Comparison of ENCODE assay signal across 27 cellular contexts in genomic region chr12:46360370-46360769, GRCh38. TPM values are rescaled to one million over a fixed set of nuclear protein-coding genes. Genes with fewer than 3 reads are reported as not detected.
A peak's percentile ranks its signal among the peaks of the same experiment; 100 is the strongest.
DNase-seq lines count a peak whose midpoint lies in the region; ATAC-seq, FAIRE-seq and TF ChIP-seq lines count a peak whose summit lies in the region.
"Had no signal": no experiment of that assay in that cellular context is flagged by ENCODE, and none has a peak within 500 bp of the region (broad histone marks: within the 10 kb centered on the region; RNA-seq: fewer than 3 reads in every experiment).

No MANE protein-coding gene starts in this region.

- H3K4me2 ChIP-seq in KMS-11 (peak overlapping the region; percentile 29; the same call in 1 of the 2 replicates), K562 (ENCODE audit: insufficient read depth, low read length) (no peak overlapping the region)

- no peak for TF ChIP-seq EP300 in K562 (IDR thresholded peaks at IDR 0.05; ENCODE audit: low read length)

- TF ChIP-seq CTCF in KMS-11 (conservative IDR thresholded peaks at IDR 0.05; ENCODE audit: low read depth, low read length) (no peak), K562 (IDR thresholded peaks at IDR 0.05 in 2 of 3, conservative IDR thresholded peaks at IDR 0.05 in 1 of 3; ENCODE audit: insufficient read depth in 2 of 3, low read depth in 1 of 3, low read length in 3 of 3) (no peak), osteocyte (IDR thresholded peaks at IDR 0.05) (no peak)

- peak overlapping the region; percentile 79 for H3K27ac Mint-ChIP-seq in activated T-cell treated with anti-CD3 and anti-CD28 coated beads, Interleukin-2, amount 50 U/mL, for 24 hours
- H3K27ac Mint-ChIP-seq in osteocyte (ENCODE audit: unreplicated experiment), result peak overlapping the region; percentile 38
- H3K27ac Mint-ChIP-seq: activated CD4-positive, alpha-beta memory T cell treated with anti-CD3 and anti-CD28 coated beads, Interleukin-2, amount 10 ng/mL, durations not matched to agents 7 days and 5 days; stimulated activated effector memory CD8-positive, alpha-beta T cell treated with anti-CD3 and anti-CD28 coated beads, Interleukin-12 subunit alpha, Interleukin-12 subunit beta, amount 100 ng/mL, for 72 hours had no signal

- H2AFZ ChIP-seq in KMS-11 (ENCODE audit: low read depth) (no peak overlapping the region), K562 (ENCODE audit: low read depth, low read length) (no peak overlapping the region)

- H3K27ac ChIP-seq in KMS-11 (no peak overlapping the region), K562 (ENCODE audit: extremely low read depth, low read depth, low read length) (no peak overlapping the region)
- H3K27ac ChIP-seq: BLaER1 treated with 17β-estradiol and CSF1 and Interleukin-3, amounts not matched to agents 10 nM and 100 nM; heart right ventricle; HL-60 had no signal

- no peak for TF ChIP-seq POLR2A in K562 (conservative IDR thresholded peaks at IDR 0.05)

- H3K4me1 Mint-ChIP-seq in activated T-cell treated with anti-CD3 and anti-CD28 coated beads, Interleukin-2, amount 50 U/mL, for 24 hours (ENCODE audit: low read depth), result peaks cover 51% of the 10 kb centered on the region
- H3K4me1 Mint-ChIP-seq in osteocyte (ENCODE audit: unreplicated experiment), result peaks cover 48% of the 10 kb centered on the region

- ATAC-seq in K562 (no peak), HG02588 (IDR thresholded peaks at IDR 0.05; ENCODE audit: unreplicated experiment) (no peak)
- ATAC-seq: heart right ventricle, PC-3 had no signal

- H3K36me3 Mint-ChIP-seq in activated T-cell treated with anti-CD3 and anti-CD28 coated beads, Interleukin-2, amount 50 U/mL, for 24 hours (ENCODE audit: low read depth), result peaks cover 72% of the 10 kb centered on the region
- peaks cover 62% of the 10 kb centered on the region for H3K36me3 Mint-ChIP-seq in osteocyte (ENCODE audit: unreplicated experiment)

- peaks cover 8% of the 10 kb centered on the region; the same call in 1 of the 2 replicates for H4K20me1 ChIP-seq in KMS-11 (ENCODE audit: insufficient read depth)
- peaks cover 13% of the 10 kb centered on the region; the same call in 1 of the 2 replicates for H4K20me1 ChIP-seq in K562 (replicated peaks; ENCODE audit: control insufficient read depth, insufficient read depth, low read length)

- WGBS in K562 (ENCODE audit: insufficient coverage, low coverage, missing lambda C conversion rate), result 82% methylated on average over 1 of the region's 1 CpG

- CTCF ChIA-PET in K562 (lab: Yijun Ruan, JAX; ENCODE audit: low intra/inter-chr PET ratio), result no interaction called here

- H3K36me3 ChIP-seq in KMS-11 (ENCODE audit: insufficient read depth), result peaks cover 42% of the 10 kb centered on the region; the same call in 1 of the 2 replicates
- H3K36me3 ChIP-seq in K562 (ENCODE audit: control insufficient read depth, insufficient read depth, low read length), result peaks cover 68% of the 10 kb centered on the region

- H3K27me3 Mint-ChIP-seq in activated T-cell treated with anti-CD3 and anti-CD28 coated beads, Interleukin-2, amount 50 U/mL, for 24 hours, result no peaks in the 10 kb centered on the region
- no peaks in the 10 kb centered on the region for H3K27me3 Mint-ChIP-seq in osteocyte (ENCODE audit: unreplicated experiment)
- H3K27me3 Mint-ChIP-seq: activated CD4-positive, alpha-beta memory T cell treated with anti-CD3 and anti-CD28 coated beads, Interleukin-2, amount 10 ng/mL, durations not matched to agents 7 days and 5 days had no signal

- POLR2A ChIA-PET in K562 (lab: Yijun Ruan, JAX), result interaction anchor here (5.6 kb wide), 1 partner anchor 8 kb away, joined by 90 read pairs; no protein-coding TSS in a partner anchor

- no TSS peak for BruUV-seq in K562 (replicated peaks; lab: Mats Ljungman, UMichigan)

- no peak overlapping the region for H3K4me3 ChIP-seq in KMS-11 (IDR thresholded peaks at IDR 0.05; ENCODE audit: insufficient read depth, low read depth, low read length)
- H3K4me3 ChIP-seq in K562, result no peak overlapping the region
- H3K4me3 ChIP-seq: BLaER1 treated with 17β-estradiol and CSF1 and Interleukin-3, amounts not matched to agents 10 nM and 100 nM; HAP-1; heart right ventricle; spleen had no signal

- no peaks in the 10 kb centered on the region for H3K9me3 ChIP-seq in K562 (replicated peaks; ENCODE audit: control insufficient read depth, insufficient read depth, low read depth, low read length)
- H3K9me3 ChIP-seq: BLaER1 treated with 17β-estradiol and CSF1 and Interleukin-3, amounts not matched to agents 10 nM and 100 nM; HAP-1; heart right ventricle; spleen had no signal

- H3K9me3 Mint-ChIP-seq in activated T-cell treated with anti-CD3 and anti-CD28 coated beads, Interleukin-2, amount 50 U/mL, for 24 hours, result no peaks in the 10 kb centered on the region
- no peaks in the 10 kb centered on the region for H3K9me3 Mint-ChIP-seq in osteocyte (ENCODE audit: unreplicated experiment)
- H3K9me3 Mint-ChIP-seq: activated CD4-positive, alpha-beta memory T cell treated with anti-CD3 and anti-CD28 coated beads, Interleukin-2, amount 10 ng/mL, durations not matched to agents 7 days and 5 days; stimulated activated effector memory CD8-positive, alpha-beta T cell treated with anti-CD3 and anti-CD28 coated beads, Interleukin-12 subunit alpha, Interleukin-12 subunit beta, amount 100 ng/mL, for 72 hours had no signal

- H3K9me1 ChIP-seq in K562 (ENCODE audit: control insufficient read depth, insufficient read depth, low read length), result no peaks in the 10 kb centered on the region

- peaks cover 6% of the 10 kb centered on the region; the same call in 1 of the 2 replicates for H3K79me2 ChIP-seq in KMS-11 (ENCODE audit: insufficient read depth, low read depth)
- no peaks in the 10 kb centered on the region; the same call in 2 of the 3 replicates for H3K79me2 ChIP-seq in K562 (ENCODE audit: control insufficient read depth, insufficient read depth, low read length)

- in situ Hi-C loops in K562 (cut with MboI), result no loop called here

- intact Hi-C loops in K562 (cut with micrococcal nuclease), result no loop called here

- DNase-seq in activated T-cell treated with anti-CD3 and anti-CD28 coated beads, Interleukin-2, amount 50 U/mL, for 24 hours, result no peak
- DNase-seq in activated T-cell treated with anti-CD3 and anti-CD28 coated beads, Interleukin-2, amount 50 U/mL, for 1 hour, result no peak
- DNase-seq in K562 (ENCODE audit: extremely low read depth in 1 of 4, low spot score in 3 of 4), result no peak
- no peak for DNase-seq in osteocyte (ENCODE audit: extremely low spot score, unreplicated experiment)
- no peak for DNase-seq in NOMO-1 treated with dmso at 0.1 percent for 144 hours (lab: John Stamatoyannopoulos, UW; ENCODE audit: unreplicated experiment)
- no peak for DNase-seq in ureter (ENCODE audit: low spot score)
- DNase-seq: activated CD4-positive, alpha-beta memory T cell treated with anti-CD3 and anti-CD28 coated beads, Interleukin-2, amount 10 ng/mL, durations not matched to agents 7 days and 5 days; activated T-cell treated with anti-CD3 and anti-CD28 coated beads, Interleukin-2, amount 50 U/mL, for 48 hours; Calu3; cerebellar nuclear complex; EL; heart right ventricle; mammary epithelial cell; NCI-H1105; NCI-H2081; PC-3; retina; SIG-M5; spleen; stimulated activated CD4-positive, alpha-beta T cell treated with anti-CD3 and anti-CD28 coated beads, Interleukin-2, amount 100 ng/mL, for 48 hours had no signal

- H3K4me3 Mint-ChIP-seq in activated T-cell treated with anti-CD3 and anti-CD28 coated beads, Interleukin-2, amount 50 U/mL, for 24 hours, result no peak overlapping the region
- H3K4me3 Mint-ChIP-seq in osteocyte (ENCODE audit: unreplicated experiment), result no peak overlapping the region
- H3K4me3 Mint-ChIP-seq: activated CD4-positive, alpha-beta memory T cell treated with anti-CD3 and anti-CD28 coated beads, Interleukin-2, amount 10 ng/mL, durations not matched to agents 7 days and 5 days; stimulated activated effector memory CD8-positive, alpha-beta T cell treated with anti-CD3 and anti-CD28 coated beads, Interleukin-12 subunit alpha, Interleukin-12 subunit beta, amount 100 ng/mL, for 72 hours had no signal

- peaks cover 74% of the 10 kb centered on the region for H3K4me1 ChIP-seq in KMS-11 (ENCODE audit: low read depth, poor library complexity, severe bottlenecking)
- H3K4me1 ChIP-seq in K562 (replicated peaks in 1 of 2; ENCODE audit: control insufficient read depth in 2 of 2, insufficient read depth in 2 of 2, low read length in 2 of 2), result peaks cover 0 to under 1% of the 10 kb centered on the region in 2 experiments; a peak in 1 of 5 replicates
- H3K4me1 ChIP-seq: HAP-1 had no signal

- H3K27me3 ChIP-seq in KMS-11 (ENCODE audit: insufficient read depth, low read depth), result 0 out of 2 replicates have a peak, but pooled peaks cover 3% of the 10 kb centered on the region
- H3K27me3 ChIP-seq in K562 (ENCODE audit: control insufficient read depth in 2 of 2, insufficient read depth in 2 of 2, low read length in 2 of 2), result no peaks in the 10 kb centered on the region
- H3K27me3 ChIP-seq: BLaER1 treated with 17β-estradiol and CSF1 and Interleukin-3, amounts not matched to agents 10 nM and 100 nM; heart right ventricle; spleen had no signal

- TF ChIP-seq RAD21 in K562 (CRISPR knock-in tag; conservative IDR thresholded peaks at IDR 0.05 in 1 of 2, IDR thresholded peaks at IDR 0.05 in 1 of 2), result no peak

- no peak overlapping the region for H3K9ac ChIP-seq in KMS-11
- no peak overlapping the region for H3K9ac ChIP-seq in K562 (ENCODE audit: insufficient read depth in 1 of 2, low read depth in 2 of 2, low read length in 2 of 2)
- H3K9ac ChIP-seq: BLaER1 treated with 17β-estradiol and CSF1 and Interleukin-3, amounts not matched to agents 10 nM and 100 nM had no signal

- FAIRE-seq in K562 (lab: Jason Lieb, UNC), result no peak
- FAIRE-seq: urothelium cell line had no signal

TF ChIP-seq in K562, 482 proteins besides CTCF, POLR2A, EP300 and RAD21 (continues in another document):
- TF ChIP-seq ZNF75A (CRISPR knock-in tag; IDR thresholded peaks at IDR 0.05), result no peak

RNA-seq across cellular contexts. Expression of gene SLC38A2, which starts 12.2 kb away (rescaled TPM):
- 290 and 561 TPM in 2 replicates for total RNA-seq in K562 (2011; cell fraction: chromatin; rRNA removed; ENCODE audit: low replicate concordance)
- 141 TPM in 2 replicates for total RNA-seq in K562 (2011; cell fraction: nucleolus; rRNA removed)
- total RNA-seq in K562 (2011; cell fraction: nucleoplasm; rRNA removed), result 257 and 355 TPM in 2 replicates
- total RNA-seq in K562 (2014; rRNA removed) (176 and 194 TPM in 2 replicates), K562 (2014; rRNA removed; fragmentation: Illumina TruSeq; extraction: Trizol) (227 and 308 TPM in 2 replicates), K562 (2015; rRNA removed; fragmentation: Illumina TruSeq; extraction: Trizol) (106 and 114 TPM in 2 replicates), K562 (2021) (249 and 292 TPM in 2 replicates), osteocyte (754 and 795 TPM in 2 replicates), ureter (292 TPM)
- polyA plus RNA-seq in K562 (2011; rRNA removed) (122 and 143 TPM in 2 replicates), K562 (2014; fragmentation: Illumina TruSeq; extraction: Trizol) (180 and 209 TPM in 2 replicates), K562 (2014; fragmentation: Nextera tagmentation; extraction: Ambion mirVana) (100 to 1,000 TPM in 1 of 2 experiments, 10 to 100 TPM in 1; 98.7 to 132 TPM), K562 (2014; rRNA removed) (117 and 130 TPM in 2 replicates)
- polyA plus RNA-seq in K562 (2011; cell fraction: cytosol; rRNA removed), result 83.9 and 91.7 TPM in 2 replicates
- polyA plus RNA-seq in K562 (2011; cell fraction: nucleus; rRNA removed), result 241 and 296 TPM in 2 replicates
- 79.7 and 147 TPM in 2 replicates for polyA plus RNA-seq in K562 (2012)
- 176 and 180 TPM in 2 replicates for polyA minus RNA-seq in K562 (2011; rRNA and poly(A)+ RNA removed)
- 73.8 and 122 TPM in 2 replicates for polyA minus RNA-seq in K562 (2011; cell fraction: cytosol; rRNA and poly(A)+ RNA removed)
- 275 and 440 TPM in 2 replicates for polyA minus RNA-seq in K562 (2011; cell fraction: nucleus; rRNA and poly(A)+ RNA removed)
